ENCODE assay signal across 31 cellular contexts in genomic region chr15:39515765-39516164, GRCh38.
"Had no signal": no experiment of that assay in that cellular context is flagged by ENCODE, and none has a peak within 500 bp of the region (broad histone marks: within the 10 kb centered on the region; RNA-seq: fewer than 3 reads in every experiment).

No MANE protein-coding gene starts in this region.

- H3K36me3 Mint-ChIP-seq: activated naive CD4-positive, alpha-beta T cell treated with anti-CD3 and anti-CD28 coated beads, Interleukin-2, amount 10 ng/mL, durations not matched to agents 7 days and 5 days; activated naive CD8-positive, alpha-beta T cell had no signal

- H3K4me1 Mint-ChIP-seq: activated B cell treated with CpG ODN at 0.5 μM for 24 hours; activated naive CD4-positive, alpha-beta T cell treated with anti-CD3 and anti-CD28 coated beads, Interleukin-2, amount 10 ng/mL, durations not matched to agents 7 days and 5 days; T-helper 17 cell had no signal

- H3K4me3 Mint-ChIP-seq: activated B cell treated with CpG ODN at 0.5 μM for 24 hours; activated CD8-positive, alpha-beta T cell treated with anti-CD3 and anti-CD28 coated beads for 36 hours; activated naive CD4-positive, alpha-beta T cell treated with anti-CD3 and anti-CD28 coated beads, Interleukin-2, amount 10 ng/mL, durations not matched to agents 7 days and 5 days; activated naive CD8-positive, alpha-beta T cell; activated T-helper 1 cell treated with anti-CD3 and anti-CD28 coated beads, Interleukin-12 subunit alpha, Interleukin-12 subunit beta, Interleukin-2, Interleukin-4 antibody, amounts not matched to agents 30 ng/mL and 10 ng/mL and 1 ng/mL, durations not matched to agents 14 hours and 24 hours and 36 hours; T-helper 17 cell; T-helper 2 cell treated with Interferon-gamma antibody and Interleukin-4, amounts not matched to agents 5 μg/mL and 100 μg/mL, for 36 hours had no signal

- H3K9me3 ChIP-seq: body of pancreas, colonic mucosa had no signal

- H3K27me3 ChIP-seq: body of pancreas, cardiac muscle cell, colonic mucosa had no signal

- H3K36me3 ChIP-seq: cardiac muscle cell, colonic mucosa, WERI-Rb-1 had no signal

- ATAC-seq: activated CD4-positive, CD25-positive, alpha-beta regulatory T cell treated with anti-CD3 and anti-CD28 coated beads, Interleukin-2, amount 50 U/mL, for 24 hours; activated CD8-positive, alpha-beta T cell treated with anti-CD3 and anti-CD28 coated beads for 36 hours; body of pancreas; esophagus mucosa; T-helper 17 cell had no signal

- H3K27ac ChIP-seq: body of pancreas, cardiac muscle cell, colonic mucosa, epithelial cell of prostate, WERI-Rb-1 had no signal

- H3K27ac Mint-ChIP-seq: activated B cell treated with CpG ODN at 0.5 μM for 24 hours; activated CD8-positive, alpha-beta T cell treated with anti-CD3 and anti-CD28 coated beads for 36 hours; activated naive CD4-positive, alpha-beta T cell treated with anti-CD3 and anti-CD28 coated beads, Interleukin-2, amount 10 ng/mL, durations not matched to agents 7 days and 5 days; activated naive CD8-positive, alpha-beta T cell; activated T-helper 1 cell treated with anti-CD3 and anti-CD28 coated beads, Interleukin-12 subunit alpha, Interleukin-12 subunit beta, Interleukin-2, Interleukin-4 antibody, amounts not matched to agents 30 ng/mL and 10 ng/mL and 1 ng/mL, durations not matched to agents 14 hours and 24 hours and 36 hours; activated T-helper 2 cell treated with anti-CD3 and anti-CD28 coated beads, Interferon-gamma antibody, Interleukin-2, Interleukin-4, amounts not matched to agents 10 μg/mL and 5 μg/mL and 100 μg/mL, durations not matched to agents 14 hours and 24 hours and 36 hours; T-helper 17 cell; T-helper 2 cell treated with Interferon-gamma antibody and Interleukin-4, amounts not matched to agents 5 μg/mL and 100 μg/mL, for 36 hours had no signal

- H3K4me1 ChIP-seq: body of pancreas, colonic mucosa had no signal

- DNase-seq: activated B cell treated with CpG ODN at 0.5 μM for 24 hours; activated CD4-positive, alpha-beta T cell treated with anti-CD3 and anti-CD28 coated beads for 48 hours; activated CD4-positive, alpha-beta T cell treated with anti-CD3 and anti-CD28 coated beads, Interleukin-2, amount 50 U/mL, for 1 hour; activated CD4-positive, alpha-beta T cell treated with anti-CD3 and anti-CD28 coated beads, Interleukin-2, amount 50 U/mL, for 48 hours; activated CD8-positive, alpha-beta memory T cell treated with anti-CD3 and anti-CD28 coated beads for 24 hours; activated CD8-positive, alpha-beta T cell treated with anti-CD3 and anti-CD28 coated beads for 36 hours; activated effector memory CD4-positive, alpha-beta T cell treated with anti-CD3 and anti-CD28 coated beads, Interleukin-2, amount 50 U/mL, for 16 hours; activated naive CD4-positive, alpha-beta T cell treated with anti-CD3 and anti-CD28 coated beads, Interleukin-2, amount 10 ng/mL, durations not matched to agents 7 days and 5 days; activated T-cell treated with anti-CD3 and anti-CD28 coated beads, Interleukin-2, amount 50 U/mL, for 1 hour; activated T-cell treated with anti-CD3 and anti-CD28 coated beads, Interleukin-2, amount 50 U/mL, for 48 hours; amniotic stem cell; anterior cingulate cortex; body of pancreas; central memory CD4-positive, alpha-beta T cell; cerebellar nuclear complex; colonic mucosa; effector CD8-positive, alpha-beta T cell; foreskin fibroblast; head of caudate nucleus; T-helper 1 cell; T-helper 17 cell; T1000; WERI-Rb-1 had no signal

- H3K4me3 ChIP-seq: body of pancreas, cardiac muscle cell, colonic mucosa had no signal
